Comparison of ENCODE assay signal across 8 cellular contexts in the genomic region with DNA sequence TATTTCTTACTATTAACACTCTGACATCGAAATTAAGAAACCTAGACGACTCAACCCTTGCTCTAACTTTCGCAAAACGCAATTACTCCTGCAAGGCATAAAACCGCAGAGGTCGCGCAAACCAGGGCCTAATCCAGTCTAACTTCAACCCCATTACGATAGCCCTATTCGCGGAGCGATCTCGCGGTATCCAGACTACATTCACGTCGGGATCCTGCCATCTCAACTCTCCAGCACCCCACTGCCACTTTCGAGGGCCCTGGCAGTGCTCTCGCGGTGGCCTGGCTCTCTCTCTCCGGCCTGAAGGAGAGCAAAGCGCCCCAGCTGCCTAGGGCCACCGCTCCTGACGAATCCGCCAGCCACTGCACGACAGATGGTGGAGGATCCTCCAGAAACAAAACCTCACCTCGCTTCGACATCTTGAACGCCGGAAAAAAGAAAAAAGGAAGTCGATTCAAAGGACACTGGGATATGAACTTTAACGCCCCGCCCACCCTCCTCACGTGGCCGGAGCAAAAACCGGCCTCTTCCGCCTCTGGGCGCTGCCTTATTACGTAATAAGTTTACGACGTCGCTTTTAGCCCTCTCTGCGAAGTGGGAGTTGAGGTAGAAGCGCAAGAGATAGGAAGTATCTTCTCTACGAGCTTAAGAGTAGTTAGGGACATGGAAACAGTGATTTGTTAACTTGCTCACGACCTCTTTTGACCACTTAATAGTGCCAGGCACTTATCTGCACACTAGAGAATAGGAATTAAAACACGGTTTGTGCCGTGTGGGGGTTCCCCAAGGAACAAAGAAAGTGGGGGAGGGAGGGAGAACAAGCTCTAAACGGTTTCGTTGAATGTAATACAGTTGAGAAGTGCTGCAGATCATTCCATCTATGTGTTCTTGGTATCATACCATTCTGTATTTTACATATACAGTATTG. TPM values are rescaled to one million over a fixed set of nuclear protein-coding genes. Genes with fewer than 3 reads are reported as not detected.
DNase-seq lines count a peak whose midpoint lies in the region; ATAC-seq and TF ChIP-seq lines count a peak whose summit lies in the region.

Gene RPL23 (minus strand): TSS at position 430 of the 928 bp plus-strand sequence. CDS start 11 bp downstream, at position 419.

- H3K36me3 ChIP-seq in esophagus squamous epithelium: peaks cover 9 to 44% (median 29%) of the 10 kb centered on the region in 3 donors

- H3K4me3 ChIP-seq in esophagus squamous epithelium: peak within 1 kb of the TSS; percentile 59 to 78 (median 65)

- no peaks in the 10 kb centered on the region for H3K9me3 Mint-ChIP-seq in naive B cell
- no peaks in the 10 kb centered on the region for H3K9me3 Mint-ChIP-seq in stimulated activated effector memory CD8-positive, alpha-beta T cell treated with anti-CD3 and anti-CD28 coated beads, Interleukin-12 subunit alpha, Interleukin-12 subunit beta, amount 100 ng/mL, for 72 hours

- peak within 1 kb of the TSS; percentile 99 to 100 (median 99) for H3K27ac Mint-ChIP-seq in naive B cell
- H3K27ac Mint-ChIP-seq in stimulated activated effector memory CD8-positive, alpha-beta T cell treated with anti-CD3 and anti-CD28 coated beads, Interleukin-12 subunit alpha, Interleukin-12 subunit beta, amount 100 ng/mL, for 72 hours: peak within 1 kb of the TSS; percentile 100

- peak within 1 kb of the TSS; percentile 96 to 100 (median 98) for H3K4me3 Mint-ChIP-seq in naive B cell
- H3K4me3 Mint-ChIP-seq in stimulated activated effector memory CD8-positive, alpha-beta T cell treated with anti-CD3 and anti-CD28 coated beads, Interleukin-12 subunit alpha, Interleukin-12 subunit beta, amount 100 ng/mL, for 72 hours: peak within 1 kb of the TSS; percentile 100

- no peaks in the 10 kb centered on the region for H3K27me3 Mint-ChIP-seq in naive B cell

- TF ChIP-seq POLR2A in esophagus squamous epithelium (IDR thresholded peaks at IDR 0.05): peak in 3 of 4 donors; percentile 73 to 93 (median 92)

- no peaks in the 10 kb centered on the region for H3K27me3 ChIP-seq in esophagus squamous epithelium

- WGBS in esophagus squamous epithelium, 2 donors: 0 to 1% methylated on average over 40 to 41 of the region's 48 CpGs

- H3K4me1 Mint-ChIP-seq in naive B cell: peaks cover 42 to 49% (median 43%) of the 10 kb centered on the region in 3 donors
- H3K4me1 Mint-ChIP-seq in stimulated activated effector memory CD8-positive, alpha-beta T cell treated with anti-CD3 and anti-CD28 coated beads, Interleukin-12 subunit alpha, Interleukin-12 subunit beta, amount 100 ng/mL, for 72 hours: peaks cover 51% of the 10 kb centered on the region

- intact Hi-C loops in esophagus squamous epithelium (cut with DNase I): no loop called here

- no peaks in the 10 kb centered on the region for H3K9me3 ChIP-seq in esophagus squamous epithelium

- peaks cover 14 to 21% of the 10 kb centered on the region in 2 donors for H3K36me3 Mint-ChIP-seq in naive B cell
- H3K36me3 Mint-ChIP-seq in stimulated activated effector memory CD8-positive, alpha-beta T cell treated with anti-CD3 and anti-CD28 coated beads, Interleukin-12 subunit alpha, Interleukin-12 subunit beta, amount 100 ng/mL, for 72 hours: peaks cover 58% of the 10 kb centered on the region

- DNase-seq in DMS53 treated with DMSO at 0.1 percent for 48 hours (lab: John Stamatoyannopoulos, UW; ENCODE audit: unreplicated experiment) (peak; percentile 87), LHCN-M2 (ENCODE audit: low read depth) (peak; percentile 96), RPMI7951 (ENCODE audit: low read depth) (peak; percentile 95), activated T-helper 1 cell treated with Interleukin-2 at 50 U/mL for 16 hours (ENCODE audit: low read depth) (peak; percentile 78), esophagus squamous epithelium (lab: John Stamatoyannopoulos, UW) (peak; percentile 76), naive B cell (peak; percentile 92)
- DNase-seq in stimulated activated effector memory CD8-positive, alpha-beta T cell treated with anti-CD3 and anti-CD28 coated beads, Interleukin-12 subunit alpha, Interleukin-12 subunit beta, amount 100 ng/mL, for 72 hours (ENCODE audit: low spot score in 2 of 2): peak; percentile 77 to 93

- peak within 1 kb of the TSS; percentile 82 to 98 (median 88) for H3K27ac ChIP-seq in esophagus squamous epithelium

- TF ChIP-seq CTCF in esophagus squamous epithelium (IDR thresholded peaks at IDR 0.05): peak in 2 of 6 experiments; percentile 3 to 17

- peak; percentile 90 for ATAC-seq in GM21786 (IDR thresholded peaks at IDR 0.05; ENCODE audit: unreplicated experiment)
- ATAC-seq in naive B cell (ENCODE audit: low read depth in 2 of 2): peak; percentile 82 to 88
- peak; percentile 93 for ATAC-seq in stimulated activated effector memory CD8-positive, alpha-beta T cell treated with anti-CD3 and anti-CD28 coated beads, Interleukin-12 subunit alpha, Interleukin-12 subunit beta, amount 100 ng/mL, for 72 hours

- H3K4me1 ChIP-seq in esophagus squamous epithelium: peaks cover 8 to 47% (median 23%) of the 10 kb centered on the region in 3 donors

RNA-seq across cellular contexts. Expression of gene RPL23, which starts in this region (rescaled TPM):
- total RNA-seq in LHCN-M2 (2014; rRNA removed): 945 and 978 TPM in 2 replicates
- polyA plus RNA-seq in LHCN-M2 (2012): 2,218 TPM
- 1,124 and 1,333 TPM in 2 replicates for total RNA-seq in RPMI7951 (2014; rRNA removed; shearing (Covaris generic))
- total RNA-seq in esophagus squamous epithelium: 1,000 to 10,000 TPM in 3 of 4 donors, 100 to 1,000 TPM in 1; 998 to 2,109 (median 1,205) TPM
- polyA plus RNA-seq in naive B cell (ENCODE audit: low read depth in 6 of 6): 1,000 to 10,000 TPM in 5 of 6 donors, 100 to 1,000 TPM in 1; 798 to 1,720 (median 1,485) TPM

Comparison
In these comparisons a context has a peak if more than half of its experiments do, and no peak if none do; other contexts are left out.
1. Peak in every context shown above with its lines: DNase-seq, ATAC-seq, H3K4me3 ChIP-seq and H3K27ac ChIP-seq.